16 cellular contexts compared by ENCODE assay signal in the genomic region with DNA sequence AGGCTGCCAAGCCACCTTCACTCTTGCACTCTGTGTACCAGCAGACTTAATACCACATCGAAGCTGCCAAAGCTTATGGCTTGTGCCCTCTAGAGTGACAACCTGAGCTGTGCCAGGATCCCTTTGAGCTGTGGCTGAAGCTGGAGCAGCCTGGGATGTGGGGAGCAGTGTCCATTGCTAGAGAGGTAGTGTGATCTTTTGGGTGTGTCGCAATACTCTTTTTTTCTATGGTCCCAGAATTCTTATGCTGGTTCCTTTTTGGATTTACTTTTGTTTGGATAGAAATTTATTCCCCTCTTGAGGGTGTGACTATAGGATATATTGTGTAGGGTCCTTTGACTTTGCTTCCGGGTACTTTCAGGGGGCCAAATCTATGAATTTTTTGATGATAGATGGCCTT. TPM values are rescaled to one million over a fixed set of nuclear protein-coding genes. Genes with fewer than 3 reads are reported as not detected.
"Had no signal": no experiment of that assay in that cellular context is flagged by ENCODE, and none has a peak within 500 bp of the region (broad histone marks: within the 10 kb centered on the region; RNA-seq: fewer than 3 reads in every experiment).

No MANE protein-coding gene starts in this region.

RNA-seq across cellular contexts. Expression of a gene that starts 32.7 kb away (rescaled TPM):
- total RNA-seq: stomach, subcutaneous adipose tissue, suprapubic skin, temporal lobe, testis, thoracic aorta, thyroid gland, tibial nerve, transverse colon, upper lobe of left lung, upper lobe of right lung, ureter, urinary bladder, uterus, vagina had no signal
- polyA plus RNA-seq: stomach, thymus, urinary bladder had no signal
